Comparison of ENCODE assay signal across 8 cellular contexts in the genomic region with DNA sequence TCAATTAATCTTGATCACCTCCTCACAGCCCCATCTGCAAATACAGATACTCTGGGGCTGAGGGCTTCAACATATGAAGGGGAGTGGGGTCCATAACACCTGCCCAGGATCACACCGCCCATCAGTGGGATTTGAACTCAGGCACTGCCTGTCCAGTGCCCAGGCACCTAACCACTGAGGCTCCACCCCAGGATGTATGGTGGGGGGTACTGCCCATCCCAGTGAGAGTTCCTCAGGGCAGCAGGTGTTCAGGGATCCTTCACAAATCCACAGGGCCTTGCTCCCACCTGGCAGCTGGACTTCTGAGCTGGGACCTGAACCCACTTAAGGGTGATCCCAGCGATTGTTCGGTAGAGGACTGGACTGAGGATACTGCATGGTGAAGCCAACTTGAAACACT. TPM values are rescaled to one million over a fixed set of nuclear protein-coding genes. Genes with fewer than 3 reads are reported as not detected.
DNase-seq lines count a peak whose midpoint lies in the region; ATAC-seq and TF ChIP-seq lines count a peak whose summit lies in the region.

No MANE protein-coding gene starts in this region.

- peaks cover 18% of the 10 kb centered on the region for H3K27me3 Mint-ChIP-seq in CD8-positive, alpha-beta T cell (ENCODE audit: low read depth)
- peaks cover 7% of the 10 kb centered on the region for H3K27me3 Mint-ChIP-seq in endothelial cell (ENCODE audit: unreplicated experiment)
- no peaks in the 10 kb centered on the region for H3K27me3 Mint-ChIP-seq in osteocyte (ENCODE audit: unreplicated experiment)

- H3K36me3 ChIP-seq in CD8-positive, alpha-beta T cell (ENCODE audit: insufficient read depth, low read length), result peaks cover 6% of the 10 kb centered on the region
- H3K36me3 ChIP-seq in NT2/D1 (ENCODE audit: insufficient read depth, insufficient read length, low read length), result peaks cover 23% of the 10 kb centered on the region

- no peak for DNase-seq in CD8-positive, alpha-beta T cell
- DNase-seq in NT2/D1 (ENCODE audit: low read depth, low spot score) (no peak), endothelial cell (ENCODE audit: low spot score) (no peak), osteocyte (ENCODE audit: extremely low spot score, unreplicated experiment) (no peak), activated gamma-delta T cell (lab: John Stamatoyannopoulos, UW) (no peak), NCI-H446 (lab: John Stamatoyannopoulos, UW) (no peak)

- peak overlapping the region; percentile 33 for H3K4me3 ChIP-seq in CD8-positive, alpha-beta T cell (ENCODE audit: low read depth, low read length)
- H3K4me3 ChIP-seq in NT2/D1 (ENCODE audit: insufficient read length, low read depth), result peak overlapping the region; percentile 35

- H3K27ac ChIP-seq in CD8-positive, alpha-beta T cell (ENCODE audit: low read depth, low read length), result no peak overlapping the region

- TF ChIP-seq CTCF in CD8-positive, alpha-beta T cell (IDR thresholded peaks at IDR 0.05), result no peak
- TF ChIP-seq CTCF in endothelial cell (IDR thresholded peaks at IDR 0.05; ENCODE audit: unreplicated experiment) (no peak), osteocyte (IDR thresholded peaks at IDR 0.05) (no peak)

- H3K27ac Mint-ChIP-seq in CD8-positive, alpha-beta T cell, result no peak overlapping the region
- H3K27ac Mint-ChIP-seq in endothelial cell (ENCODE audit: unreplicated experiment) (peak overlapping the region; percentile 83), osteocyte (ENCODE audit: unreplicated experiment) (peak overlapping the region; percentile 82)

- no peaks in the 10 kb centered on the region for H3K9me3 Mint-ChIP-seq in CD8-positive, alpha-beta T cell
- H3K9me3 Mint-ChIP-seq in endothelial cell (ENCODE audit: unreplicated experiment) (no peaks in the 10 kb centered on the region), osteocyte (ENCODE audit: unreplicated experiment) (no peaks in the 10 kb centered on the region)

- peak overlapping the region; percentile 66 for H3K9ac ChIP-seq in NT2/D1 (ENCODE audit: insufficient read length, low read depth)

- no peaks in the 10 kb centered on the region for H3K27me3 ChIP-seq in CD8-positive, alpha-beta T cell (ENCODE audit: insufficient read depth, low read length)
- H3K27me3 ChIP-seq in NT2/D1 (ENCODE audit: insufficient read depth, insufficient read length), result peaks cover 27% of the 10 kb centered on the region

- intact Hi-C loops in CD8-positive, alpha-beta T cell (cut with DNase I, micrococcal nuclease), result no loop called here

- peaks cover 21% of the 10 kb centered on the region for H3K4me1 Mint-ChIP-seq in CD8-positive, alpha-beta T cell (ENCODE audit: low read depth)
- H3K4me1 Mint-ChIP-seq in endothelial cell (ENCODE audit: unreplicated experiment) (peaks cover 12% of the 10 kb centered on the region), osteocyte (ENCODE audit: unreplicated experiment) (peaks cover 42% of the 10 kb centered on the region)

- POLR2A ChIA-PET in CD8-positive, alpha-beta T cell (lab: Charles Lee), result no interaction called here

- peaks cover 6% of the 10 kb centered on the region for H3K4me1 ChIP-seq in CD8-positive, alpha-beta T cell (ENCODE audit: insufficient read depth, low read length)
- peaks cover 18% of the 10 kb centered on the region for H3K4me1 ChIP-seq in NT2/D1 (ENCODE audit: insufficient read depth, insufficient read length)

- peak overlapping the region; percentile 83 for H3K4me3 Mint-ChIP-seq in CD8-positive, alpha-beta T cell
- peak overlapping the region; percentile 92 for H3K4me3 Mint-ChIP-seq in endothelial cell (ENCODE audit: unreplicated experiment)
- H3K4me3 Mint-ChIP-seq in osteocyte (ENCODE audit: unreplicated experiment), result peak overlapping the region; percentile 69

- no peaks in the 10 kb centered on the region for H3K9me3 ChIP-seq in CD8-positive, alpha-beta T cell (ENCODE audit: low read length)
- no peaks in the 10 kb centered on the region for H3K9me3 ChIP-seq in NT2/D1 (ENCODE audit: insufficient read depth, low read length)

- H3K36me3 Mint-ChIP-seq in CD8-positive, alpha-beta T cell, result peaks cover 5% of the 10 kb centered on the region
- no peaks in the 10 kb centered on the region for H3K36me3 Mint-ChIP-seq in endothelial cell (ENCODE audit: low read depth, unreplicated experiment)
- H3K36me3 Mint-ChIP-seq in osteocyte (ENCODE audit: unreplicated experiment), result no peaks in the 10 kb centered on the region

- CTCF ChIA-PET in CD8-positive, alpha-beta T cell (lab: Charles Lee), result no interaction called here

- ATAC-seq in CD8-positive, alpha-beta T cell, result no peak
- ATAC-seq in esophagus mucosa (no peak), GM18907 (IDR thresholded peaks at IDR 0.05; ENCODE audit: unreplicated experiment) (no peak)

RNA-seq across cellular contexts. Expression of a gene that starts 33.2 kb away (rescaled TPM):
- 1 to 10 TPM; 2.4 to 3.6 TPM for total RNA-seq in CD8-positive, alpha-beta T cell
- total RNA-seq in endothelial cell (ENCODE audit: unreplicated experiment) (16.0 TPM), osteocyte (22.9 and 25.4 TPM in 2 replicates), esophagus mucosa (5.7 TPM)
